In genomic region chr4:140088317-140088967, GRCh38 we compare ENCODE assay signal across 23 cellular contexts.
DNase-seq lines count a peak whose midpoint lies in the region; ATAC-seq, FAIRE-seq and TF ChIP-seq lines count a peak whose summit lies in the region.
"Had no signal": no experiment of that assay in that cellular context is flagged by ENCODE, and none has a peak within 500 bp of the region (broad histone marks: within the 10 kb centered on the region; RNA-seq: fewer than 3 reads in every experiment).

No MANE protein-coding gene starts in this region.

- no peak for TF ChIP-seq EP300 in K562 (IDR thresholded peaks at IDR 0.05; ENCODE audit: low read length)

- CTCF ChIA-PET in Caco-2 (lab: Charles Lee) (interaction anchor here (0.8 to 1.1 kb wide), 2 partner anchors 36 to 39 kb away, joined by 3 read pairs; no protein-coding TSS in a partner anchor), K562 (lab: Yijun Ruan, JAX; ENCODE audit: low intra/inter-chr PET ratio) (no interaction called here)

- no peak overlapping the region for H3K14ac ChIP-seq in mesenchymal stem cell (ENCODE audit: low read length in 2 of 2)

- intact Hi-C loops in Caco-2 (cut with micrococcal nuclease; ENCODE audit: unreplicated experiment) (loop anchor here (2.0 to 5.0 kb wide), 4 partner anchors 22 to 66 kb away; no protein-coding TSS in a partner anchor), K562 (cut with micrococcal nuclease) (no loop called here)

- no peak overlapping the region for H4K91ac ChIP-seq in mesenchymal stem cell (ENCODE audit: low read length)

- H3K9me3 Mint-ChIP-seq in Caco-2 (ENCODE audit: unreplicated experiment), result no peaks in the 10 kb centered on the region
- H3K9me3 Mint-ChIP-seq: CD4-positive, alpha-beta memory T cell; H9; memory B cell; naive thymus-derived CD8-positive, alpha-beta T cell; stimulated activated effector memory CD8-positive, alpha-beta T cell treated with anti-CD3 and anti-CD28 coated beads, Interleukin-12 subunit alpha, Interleukin-12 subunit beta, amount 100 ng/mL, for 72 hours had no signal

- H3K4me1 Mint-ChIP-seq in Caco-2 (ENCODE audit: low read depth, unreplicated experiment), result peaks cover 61% of the 10 kb centered on the region
- H3K4me1 Mint-ChIP-seq: CD4-positive, alpha-beta memory T cell; memory B cell; stimulated activated effector memory CD8-positive, alpha-beta T cell treated with anti-CD3 and anti-CD28 coated beads, Interleukin-12 subunit alpha, Interleukin-12 subunit beta, amount 100 ng/mL, for 72 hours had no signal

- peak overlapping the region in 1 of 2 experiments; percentile 3 for H2BK12ac ChIP-seq in mesenchymal stem cell (ENCODE audit: low read length in 2 of 2)

- H2AFZ ChIP-seq in K562 (ENCODE audit: low read depth, low read length) (no peak overlapping the region), mesenchymal stem cell (ENCODE audit: low read depth, low read length) (no peak overlapping the region)
- H2AFZ ChIP-seq: parathyroid adenoma had no signal

- H4K20me1 ChIP-seq in K562 (replicated peaks; ENCODE audit: control insufficient read depth, insufficient read depth, low read length), result no peaks in the 10 kb centered on the region

- H2BK15ac ChIP-seq in mesenchymal stem cell (ENCODE audit: low read depth, poor library complexity, severe bottlenecking), result no peak overlapping the region

- H3K27ac Mint-ChIP-seq in Caco-2 (ENCODE audit: unreplicated experiment), result peak overlapping the region; percentile 50
- H3K27ac Mint-ChIP-seq: CD4-positive, alpha-beta memory T cell; memory B cell; stimulated activated effector memory CD8-positive, alpha-beta T cell treated with anti-CD3 and anti-CD28 coated beads, Interleukin-12 subunit alpha, Interleukin-12 subunit beta, amount 100 ng/mL, for 72 hours had no signal

- DNase-seq in Caco-2 (no peak), NCI-H226 (peak; percentile 64), K562 (ENCODE audit: extremely low read depth in 1 of 4, low spot score in 3 of 4) (no peak), mesenchymal stem cell (peak; percentile 66), GOT3 (lab: John Stamatoyannopoulos, UW) (no peak), H54 (ENCODE audit: insufficient read length, low spot score) (no peak)
- DNase-seq in stimulated activated CD4-positive, alpha-beta T cell treated with anti-CD3 and anti-CD28 coated beads, Interleukin-4, amount 100 ng/mL, for 24 hours, result no peak
- DNase-seq: activated CD8-positive, alpha-beta memory T cell treated with anti-CD3 and anti-CD28 coated beads, Interleukin-2, amount 50 U/mL, for 48 hours; CD4-positive, alpha-beta memory T cell; DMS53; gastrocnemius medialis; H9; naive thymus-derived CD8-positive, alpha-beta T cell; NCI-H1436; NCI-H524 treated with DMSO at 0.1 percent for 48 hours had no signal

- TF ChIP-seq RAD21 in K562 (CRISPR knock-in tag; conservative IDR thresholded peaks at IDR 0.05 in 1 of 2, IDR thresholded peaks at IDR 0.05 in 1 of 2), result no peak

- no peak overlapping the region for H2BK5ac ChIP-seq in mesenchymal stem cell (ENCODE audit: low read depth, low read length, poor library complexity, severe bottlenecking)

- H3K4ac ChIP-seq in mesenchymal stem cell (ENCODE audit: low read depth in 1 of 2, low read length in 2 of 2), result peak overlapping the region in 1 of 2 experiments; percentile 11

- H3K4me3 ChIP-seq in Caco-2 (ENCODE audit: low read depth, low read length) (no peak overlapping the region), K562 (no peak overlapping the region), mesenchymal stem cell (ENCODE audit: insufficient read depth in 1 of 2, low read depth in 1 of 2, low read length in 2 of 2) (no peak overlapping the region)
- H3K4me3 ChIP-seq: gastrocnemius medialis had no signal

- no peak for FAIRE-seq in K562 (lab: Jason Lieb, UNC)
- FAIRE-seq in H54 (lab: Jason Lieb, UNC), result no peak
- FAIRE-seq: bronchial epithelial cell, GM12892 had no signal

- in situ Hi-C loops in K562 (cut with MboI), result no loop called here

- H3K18ac ChIP-seq in mesenchymal stem cell (ENCODE audit: low read depth in 1 of 2, low read length in 2 of 2), result peak overlapping the region in 1 of 2 experiments; percentile 72

- no peaks in the 10 kb centered on the region for H3K9me3 ChIP-seq in Caco-2
- no peaks in the 10 kb centered on the region for H3K9me3 ChIP-seq in K562 (replicated peaks; ENCODE audit: control insufficient read depth, insufficient read depth, low read depth, low read length)
- H3K9me3 ChIP-seq in mesenchymal stem cell (ENCODE audit: control insufficient read depth, low read length), result no peaks in the 10 kb centered on the region
- H3K9me3 ChIP-seq: gastrocnemius medialis had no signal

- BruUV-seq in Caco-2 (replicated peaks; lab: Mats Ljungman, UMichigan) (no TSS peak), K562 (replicated peaks; lab: Mats Ljungman, UMichigan) (no TSS peak)

- H3K79me1 ChIP-seq in mesenchymal stem cell (replicated peaks; ENCODE audit: low read length, poor library complexity, severe bottlenecking), result peaks cover 2% of the 10 kb centered on the region

- no peaks in the 10 kb centered on the region for H3K27me3 ChIP-seq in Caco-2 (replicated peaks; ENCODE audit: control insufficient read depth, insufficient read depth, low read length)
- peaks cover 16 to 20% of the 10 kb centered on the region in 2 experiments for H3K27me3 ChIP-seq in K562 (ENCODE audit: control insufficient read depth in 2 of 2, insufficient read depth in 2 of 2, low read length in 2 of 2)
- no peaks in the 10 kb centered on the region for H3K27me3 ChIP-seq in mesenchymal stem cell (ENCODE audit: control insufficient read depth in 1 of 2, insufficient read depth in 1 of 2, low read length in 2 of 2)
- H3K27me3 ChIP-seq: gastrocnemius medialis had no signal

- no peaks in the 10 kb centered on the region for H3K9me1 ChIP-seq in K562 (ENCODE audit: control insufficient read depth, insufficient read depth, low read length)

- no peak overlapping the region for H2BK120ac ChIP-seq in mesenchymal stem cell (ENCODE audit: low read depth, low read length)

- H3K9ac ChIP-seq in K562 (ENCODE audit: insufficient read depth in 1 of 2, low read depth in 2 of 2, low read length in 2 of 2) (no peak overlapping the region), mesenchymal stem cell (ENCODE audit: low read length) (no peak overlapping the region)
- H3K9ac ChIP-seq: parathyroid adenoma had no signal

- H3K79me2 ChIP-seq in K562 (ENCODE audit: control insufficient read depth, insufficient read depth, low read length), result no peaks in the 10 kb centered on the region
- H3K79me2 ChIP-seq: parathyroid adenoma had no signal

- H3K27me3 Mint-ChIP-seq in Caco-2 (ENCODE audit: insufficient read depth, unreplicated experiment), result no peaks in the 10 kb centered on the region
- H3K27me3 Mint-ChIP-seq: CD4-positive, alpha-beta memory T cell had no signal

- 0% methylated on average over 5 of the region's 5 CpGs for WGBS in K562 (ENCODE audit: insufficient coverage, low coverage, missing lambda C conversion rate)
- 74% methylated on average over 2 of the region's 5 CpGs for WGBS in mesenchymal stem cell

- peaks cover 6% of the 10 kb centered on the region for H3K36me3 Mint-ChIP-seq in Caco-2 (ENCODE audit: insufficient read depth, unreplicated experiment)
- H3K36me3 Mint-ChIP-seq: CD4-positive, alpha-beta memory T cell; memory B cell; naive thymus-derived CD8-positive, alpha-beta T cell; stimulated activated effector memory CD8-positive, alpha-beta T cell treated with anti-CD3 and anti-CD28 coated beads, Interleukin-12 subunit alpha, Interleukin-12 subunit beta, amount 100 ng/mL, for 72 hours had no signal

- H3K4me1 ChIP-seq in Caco-2 (peaks cover 73% of the 10 kb centered on the region), K562 (replicated peaks in 1 of 2; ENCODE audit: control insufficient read depth in 2 of 2, insufficient read depth in 2 of 2, low read length in 2 of 2) (no peaks in the 10 kb centered on the region; a peak in 1 of 5 replicates), mesenchymal stem cell (ENCODE audit: control insufficient read depth, insufficient read depth, low read depth, low read length) (peaks cover 11% of the 10 kb centered on the region)

- ATAC-seq in K562, result no peak
- ATAC-seq in HG03196 (IDR thresholded peaks at IDR 0.05; ENCODE audit: unreplicated experiment), result no peak
- ATAC-seq: gastrocnemius medialis; naive thymus-derived CD8-positive, alpha-beta T cell; sciatic nerve; stimulated activated effector memory CD8-positive, alpha-beta T cell treated with anti-CD3 and anti-CD28 coated beads, Interleukin-12 subunit alpha, Interleukin-12 subunit beta, amount 100 ng/mL, for 72 hours had no signal

- TF ChIP-seq POLR2A in K562 (conservative IDR thresholded peaks at IDR 0.05), result no peak
- no peak for TF ChIP-seq POLR2A in H54 (IDR thresholded peaks at IDR 0.05; ENCODE audit: low read depth, low read length)

- H3K4me3 Mint-ChIP-seq in Caco-2 (ENCODE audit: unreplicated experiment), result no peak overlapping the region
- H3K4me3 Mint-ChIP-seq: CD4-positive, alpha-beta memory T cell; H9; memory B cell; naive thymus-derived CD8-positive, alpha-beta T cell; stimulated activated effector memory CD8-positive, alpha-beta T cell treated with anti-CD3 and anti-CD28 coated beads, Interleukin-12 subunit alpha, Interleukin-12 subunit beta, amount 100 ng/mL, for 72 hours had no signal

- H3K23ac ChIP-seq in mesenchymal stem cell (ENCODE audit: low read length in 2 of 2), result no peak overlapping the region

- no peak overlapping the region for H4K8ac ChIP-seq in mesenchymal stem cell (ENCODE audit: low read length)

- H2AK5ac ChIP-seq in mesenchymal stem cell (ENCODE audit: low read length, severe bottlenecking), result peak overlapping the region; percentile 60

- POLR2A ChIA-PET in Caco-2 (lab: Charles Lee), result no interaction called here
- POLR2A ChIA-PET in K562 (lab: Yijun Ruan, JAX), result no interaction called here

- no peaks in the 10 kb centered on the region for H3K36me3 ChIP-seq in Caco-2 (ENCODE audit: control insufficient read depth, insufficient read depth, low read length)
- no peaks in the 10 kb centered on the region for H3K36me3 ChIP-seq in K562 (ENCODE audit: control insufficient read depth, insufficient read depth, low read length)
- H3K36me3 ChIP-seq in mesenchymal stem cell (ENCODE audit: control insufficient read depth in 1 of 2, insufficient read depth in 2 of 2, low read depth in 1 of 2, low read length in 2 of 2), result no peaks in the 10 kb centered on the region
- H3K36me3 ChIP-seq: gastrocnemius medialis had no signal

- H3K4me2 ChIP-seq in K562 (ENCODE audit: insufficient read depth, low read length), result no peak overlapping the region
- H3K4me2 ChIP-seq in mesenchymal stem cell (ENCODE audit: low read length, poor library complexity, severe bottlenecking), result no peak overlapping the region

- TF ChIP-seq CTCF in Caco-2 (IDR thresholded peaks at IDR 0.05; ENCODE audit: insufficient read depth in 1 of 2, low read depth in 1 of 2, low read length in 1 of 2, severe bottlenecking in 1 of 2, unreplicated experiment in 1 of 2) (no peak), K562 (IDR thresholded peaks at IDR 0.05 in 2 of 3, conservative IDR thresholded peaks at IDR 0.05 in 1 of 3; ENCODE audit: insufficient read depth in 2 of 3, low read depth in 1 of 3, low read length in 3 of 3) (no peak)

- H3K27ac ChIP-seq in K562 (ENCODE audit: extremely low read depth, low read depth, low read length) (no peak overlapping the region), mesenchymal stem cell (ENCODE audit: low read length, poor library complexity, severe bottlenecking) (peak overlapping the region; percentile 27)
- H3K27ac ChIP-seq: epithelial cell of prostate, gastrocnemius medialis, parathyroid adenoma had no signal

TF ChIP-seq in K562, 482 proteins besides CTCF, POLR2A, EP300 and RAD21 (continues in another document):
- peak; percentile 66; the same call in 1 of the 2 replicates for TF ChIP-seq CEBPB (tag; IDR thresholded peaks at IDR 0.05)

Comparison
In these comparisons a context has a peak if more than half of its experiments do, and no peak if none do; other contexts are left out.
1. DNase-seq: peak in NCI-H226 (single experiment) and mesenchymal stem cell (single experiment); none in Caco-2 (0 of 2), K562 (0 of 4), stimulated activated CD4-positive, alpha-beta T cell treated with anti-CD3 and anti-CD28 coated beads, Interleukin-4, amount 100 ng/mL, for 24 hours (single experiment), GOT3 (single experiment) and H54 (single experiment).